Comparison of ENCODE assay signal across 21 cellular contexts in the genomic region with DNA sequence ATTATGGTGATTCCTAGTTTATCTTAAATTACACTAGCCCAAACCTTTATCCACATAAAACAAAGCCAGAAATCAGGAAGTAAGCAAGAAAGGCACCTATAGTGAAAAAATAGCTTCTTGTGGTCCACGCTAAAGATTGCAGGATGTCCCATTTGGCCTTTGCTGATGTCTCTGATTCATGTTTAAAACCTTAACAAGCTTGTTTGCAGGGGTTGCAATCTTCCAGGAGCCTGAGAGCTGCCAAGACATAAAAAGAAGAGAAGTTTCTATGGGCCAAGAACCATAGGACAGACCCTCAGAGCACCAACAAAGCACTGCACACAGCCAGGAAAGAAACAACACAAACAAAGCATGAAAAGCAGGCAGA. TPM values are rescaled to one million over a fixed set of nuclear protein-coding genes. Genes with fewer than 3 reads are reported as not detected.
DNase-seq lines count a peak whose midpoint lies in the region; ATAC-seq and TF ChIP-seq lines count a peak whose summit lies in the region.
"Had no signal": no experiment of that assay in that cellular context is flagged by ENCODE, and none has a peak within 500 bp of the region (broad histone marks: within the 10 kb centered on the region; RNA-seq: fewer than 3 reads in every experiment).

No MANE protein-coding gene starts in this region.

- no peaks in the 10 kb centered on the region for H3K27me3 ChIP-seq in suprapubic skin
- H3K27me3 ChIP-seq in Caco-2 (replicated peaks; ENCODE audit: control insufficient read depth, insufficient read depth, low read length) = no peaks in the 10 kb centered on the region
- H3K27me3 ChIP-seq: esophagus muscularis mucosa, SJSA1, spleen, transverse colon had no signal

- intact Hi-C loops in OCI-LY7 (cut with micrococcal nuclease; ENCODE audit: unreplicated experiment) = no loop called here
- intact Hi-C loops in activated CD4-positive, alpha-beta memory T cell treated with anti-CD3 and anti-CD28 coated beads for 36 hours (cut with micrococcal nuclease) = no loop called here
- intact Hi-C loops in Caco-2 (cut with micrococcal nuclease; ENCODE audit: unreplicated experiment) = no loop called here

- no peak overlapping the region for H3K27ac ChIP-seq in OCI-LY7 (ENCODE audit: low read depth, low read length, poor library complexity, severe bottlenecking)
- H3K27ac ChIP-seq in suprapubic skin = peak overlapping the region; percentile 40
- H3K27ac ChIP-seq: esophagus muscularis mucosa, psoas muscle, SJSA1 had no signal

- H3K27me3 Mint-ChIP-seq in central memory CD8-positive, alpha-beta T cell = no peaks in the 10 kb centered on the region
- no peaks in the 10 kb centered on the region for H3K27me3 Mint-ChIP-seq in osteocyte (ENCODE audit: unreplicated experiment)
- H3K27me3 Mint-ChIP-seq in activated CD4-positive, alpha-beta memory T cell treated with anti-CD3 and anti-CD28 coated beads for 36 hours = no peaks in the 10 kb centered on the region
- no peaks in the 10 kb centered on the region for H3K27me3 Mint-ChIP-seq in Caco-2 (ENCODE audit: insufficient read depth, unreplicated experiment)
- H3K27me3 Mint-ChIP-seq: naive B cell had no signal

- no peaks in the 10 kb centered on the region for H3K9me2 ChIP-seq in OCI-LY7 (ENCODE audit: insufficient read depth, low read length)

- TF ChIP-seq CTCF in OCI-LY7 (conservative IDR thresholded peaks at IDR 0.05; ENCODE audit: low read length) (no peak), suprapubic skin (IDR thresholded peaks at IDR 0.05) (no peak), osteocyte (IDR thresholded peaks at IDR 0.05) (no peak), Caco-2 (IDR thresholded peaks at IDR 0.05; ENCODE audit: insufficient read depth in 1 of 2, low read depth in 1 of 2, low read length in 1 of 2, severe bottlenecking in 1 of 2, unreplicated experiment in 1 of 2) (no peak)

- H3K36me3 ChIP-seq in OCI-LY7 (ENCODE audit: insufficient read depth, low read length) = no peaks in the 10 kb centered on the region
- no peaks in the 10 kb centered on the region for H3K36me3 ChIP-seq in suprapubic skin
- no peaks in the 10 kb centered on the region for H3K36me3 ChIP-seq in Caco-2 (ENCODE audit: control insufficient read depth, insufficient read depth, low read length)
- H3K36me3 ChIP-seq: esophagus muscularis mucosa, SJSA1, spleen, transverse colon had no signal

- no peaks in the 10 kb centered on the region for H4K20me1 ChIP-seq in OCI-LY7 (ENCODE audit: insufficient read depth, low read length)

- H3K79me2 ChIP-seq in OCI-LY7 (ENCODE audit: insufficient read depth, low read depth, low read length) = no peaks in the 10 kb centered on the region

- peaks cover 54% of the 10 kb centered on the region for H3K4me1 Mint-ChIP-seq in central memory CD8-positive, alpha-beta T cell
- H3K4me1 Mint-ChIP-seq in osteocyte (ENCODE audit: unreplicated experiment) (peaks cover 6% of the 10 kb centered on the region), Caco-2 (ENCODE audit: low read depth, unreplicated experiment) (no peaks in the 10 kb centered on the region)
- peaks cover 24% of the 10 kb centered on the region for H3K4me1 Mint-ChIP-seq in activated CD4-positive, alpha-beta memory T cell treated with anti-CD3 and anti-CD28 coated beads for 36 hours (ENCODE audit: low read depth)

- no peak overlapping the region for H3K4me3 Mint-ChIP-seq in central memory CD8-positive, alpha-beta T cell
- H3K4me3 Mint-ChIP-seq in osteocyte (ENCODE audit: unreplicated experiment) (no peak overlapping the region), Caco-2 (ENCODE audit: unreplicated experiment) (no peak overlapping the region)
- H3K4me3 Mint-ChIP-seq in activated CD4-positive, alpha-beta memory T cell treated with anti-CD3 and anti-CD28 coated beads for 36 hours = no peak overlapping the region
- H3K4me3 Mint-ChIP-seq: naive B cell had no signal

- ATAC-seq in central memory CD8-positive, alpha-beta T cell (replicated peaks; ENCODE audit: extremely low read depth, poor library complexity, severe bottlenecking) = no peak
- ATAC-seq: psoas muscle had no signal

- H3K9me3 ChIP-seq in OCI-LY7 (ENCODE audit: low read length) (no peaks in the 10 kb centered on the region), suprapubic skin (no peaks in the 10 kb centered on the region), Caco-2 (no peaks in the 10 kb centered on the region)
- H3K9me3 ChIP-seq: esophagus muscularis mucosa, psoas muscle, SJSA1, spleen, transverse colon had no signal

- POLR2A ChIA-PET in OCI-LY7 (lab: Charles Lee) = interaction anchor here (0.6 to 1.1 kb wide), 4 partner anchors 16 to 135 kb away, joined by 3 to 4 read pairs (median 3); no protein-coding TSS in a partner anchor
- POLR2A ChIA-PET in activated CD4-positive, alpha-beta memory T cell treated with anti-CD3 and anti-CD28 coated beads for 36 hours (lab: Charles Lee) = no interaction called here
- POLR2A ChIA-PET in Caco-2 (lab: Charles Lee) = interaction anchor here (0.6 kb wide), 1 partner anchor 11 kb away, joined by 6 read pairs; no protein-coding TSS in a partner anchor

- peak overlapping the region; percentile 15; the same call in 1 of the 2 replicates for H3K4me2 ChIP-seq in OCI-LY7 (ENCODE audit: low read length)

- BruUV-seq in OCI-LY7 (replicated peaks; lab: Mats Ljungman, UMichigan) (no TSS peak), Caco-2 (replicated peaks; lab: Mats Ljungman, UMichigan) (no TSS peak)

- TF ChIP-seq POLR2A in suprapubic skin (IDR thresholded peaks at IDR 0.05) = no peak

- H3K4me1 ChIP-seq in OCI-LY7 (ENCODE audit: insufficient read depth, low read length, poor library complexity, severe bottlenecking) = peaks cover 8% of the 10 kb centered on the region
- H3K4me1 ChIP-seq in suprapubic skin = peaks cover 41% of the 10 kb centered on the region
- H3K4me1 ChIP-seq in Caco-2 = peaks cover 24% of the 10 kb centered on the region
- H3K4me1 ChIP-seq: psoas muscle, SJSA1 had no signal

- CTCF ChIA-PET in OCI-LY7 (lab: Charles Lee; ENCODE audit: unreplicated experiment) = no interaction called here
- CTCF ChIA-PET in activated CD4-positive, alpha-beta memory T cell treated with anti-CD3 and anti-CD28 coated beads for 36 hours (lab: Charles Lee) = interaction anchor here (0.8 kb wide), 1 partner anchor 927 kb away, joined by 3 read pairs; no protein-coding TSS in a partner anchor
- CTCF ChIA-PET in Caco-2 (lab: Charles Lee) = no interaction called here

- no peak for TF ChIP-seq EP300 in suprapubic skin (IDR thresholded peaks at IDR 0.05)

- H3K4me3 ChIP-seq in OCI-LY7 (ENCODE audit: low read depth, low read length, poor library complexity, severe bottlenecking) (no peak overlapping the region), suprapubic skin (no peak overlapping the region), Caco-2 (ENCODE audit: low read depth, low read length) (no peak overlapping the region)
- H3K4me3 ChIP-seq: esophagus muscularis mucosa, lung, psoas muscle, SJSA1, spleen, transverse colon had no signal

- peaks cover 1% of the 10 kb centered on the region for H3K36me3 Mint-ChIP-seq in central memory CD8-positive, alpha-beta T cell (ENCODE audit: insufficient read depth)
- H3K36me3 Mint-ChIP-seq in osteocyte (ENCODE audit: unreplicated experiment) (no peaks in the 10 kb centered on the region), Caco-2 (ENCODE audit: insufficient read depth, unreplicated experiment) (no peaks in the 10 kb centered on the region)
- H3K36me3 Mint-ChIP-seq in activated CD4-positive, alpha-beta memory T cell treated with anti-CD3 and anti-CD28 coated beads for 36 hours = no peaks in the 10 kb centered on the region
- H3K36me3 Mint-ChIP-seq: immature natural killer cell, naive B cell had no signal

- peak; percentile 44 for DNase-seq in NOMO-1 treated with DMSO at 0.1 percent for 48 hours (lab: John Stamatoyannopoulos, UW; ENCODE audit: unreplicated experiment)
- DNase-seq in NOMO-1 (lab: John Stamatoyannopoulos, UW; ENCODE audit: unreplicated experiment in 2 of 2) = no peak
- no peak for DNase-seq in OCI-LY7 (ENCODE audit: low spot score)
- DNase-seq in central memory CD8-positive, alpha-beta T cell (ENCODE audit: low spot score in 2 of 2) = no peak
- DNase-seq in suprapubic skin (ENCODE audit: low spot score in 2 of 2) = no peak
- no peak for DNase-seq in osteocyte (ENCODE audit: extremely low spot score, unreplicated experiment)
- DNase-seq in activated CD4-positive, alpha-beta memory T cell treated with anti-CD3 and anti-CD28 coated beads for 36 hours = no peak
- DNase-seq in Caco-2 = no peak
- DNase-seq: 8988T; activated naive CD4-positive, alpha-beta T cell; C1 segment of cervical spinal cord; glutamatergic neuron; naive B cell; NCI-H1694 treated with DMSO at 0.1 percent for 48 hours; psoas muscle; spleen had no signal

- H2AFZ ChIP-seq in OCI-LY7 (ENCODE audit: low read length) = peak overlapping the region; percentile 66; the same call in 1 of the 2 replicates

- H3K9me3 Mint-ChIP-seq in central memory CD8-positive, alpha-beta T cell = no peaks in the 10 kb centered on the region
- H3K9me3 Mint-ChIP-seq in osteocyte (ENCODE audit: unreplicated experiment) (no peaks in the 10 kb centered on the region), Caco-2 (ENCODE audit: unreplicated experiment) (peaks cover under 1% of the 10 kb centered on the region)
- no peaks in the 10 kb centered on the region for H3K9me3 Mint-ChIP-seq in activated CD4-positive, alpha-beta memory T cell treated with anti-CD3 and anti-CD28 coated beads for 36 hours
- H3K9me3 Mint-ChIP-seq: immature natural killer cell, naive B cell had no signal

- WGBS in suprapubic skin = 38% methylated on average over 1 of the region's 1 CpG

- peak overlapping the region; percentile 41 for H3K27ac Mint-ChIP-seq in central memory CD8-positive, alpha-beta T cell (ENCODE audit: low read depth)
- no peak overlapping the region for H3K27ac Mint-ChIP-seq in osteocyte (ENCODE audit: unreplicated experiment)
- H3K27ac Mint-ChIP-seq in activated CD4-positive, alpha-beta memory T cell treated with anti-CD3 and anti-CD28 coated beads for 36 hours = no peak overlapping the region
- H3K27ac Mint-ChIP-seq in Caco-2 (ENCODE audit: unreplicated experiment) = no peak overlapping the region

RNA-seq across cellular contexts. Expression of a gene that starts 49.5 kb away (rescaled TPM):
- 17.6 and 21.7 TPM in 2 replicates for total RNA-seq in OCI-LY7 (2014; rRNA removed; shearing (Covaris generic))
- total RNA-seq in OCI-LY7 (2022) (23.0 and 27.2 TPM in 2 replicates), suprapubic skin (10 to 100 TPM in 1 of 4 donors, 1 to 10 TPM in 3; 7.2 to 13.7 (median 8.1) TPM), osteocyte (4.3 and 4.5 TPM in 2 replicates), Caco-2 (2022) (12.7 and 13.9 TPM in 2 replicates)
- total RNA-seq in activated CD4-positive, alpha-beta memory T cell treated with anti-CD3 and anti-CD28 coated beads for 36 hours = 10 to 100 TPM; 26.0 to 27.0 TPM

RNA-seq across cellular contexts. Expression of a gene that starts 49.6 kb away (rescaled TPM):
- 10.9 and 14.8 TPM in 2 replicates for total RNA-seq in OCI-LY7 (2014; rRNA removed; shearing (Covaris generic))
- total RNA-seq in OCI-LY7 (2022) (23.1 and 27.0 TPM in 2 replicates), suprapubic skin (10 to 100 TPM; 22.3 to 29.0 (median 24.2) TPM), osteocyte (14.7 and 17.9 TPM in 2 replicates), Caco-2 (2022) (44.6 and 46.6 TPM in 2 replicates)
- 10 to 100 TPM; 19.7 to 21.1 TPM for total RNA-seq in activated CD4-positive, alpha-beta memory T cell treated with anti-CD3 and anti-CD28 coated beads for 36 hours
